In genomic region chr10:89392974-89393373, GRCh38 we compare ENCODE assay signal across 10 cellular contexts. TPM values are rescaled to one million over a fixed set of nuclear protein-coding genes. Genes with fewer than 3 reads are reported as not detected.
DNase-seq lines count a peak whose midpoint lies in the region; ATAC-seq and TF ChIP-seq lines count a peak whose summit lies in the region.
"Had no signal": no experiment of that assay in that cellular context is flagged by ENCODE, and none has a peak within 500 bp of the region (broad histone marks: within the 10 kb centered on the region; RNA-seq: fewer than 3 reads in every experiment).

No MANE protein-coding gene starts in this region.

- no peak overlapping the region for H4K5ac ChIP-seq in IMR-90 (ENCODE audit: low read depth, low read length)

- intact Hi-C loops in IMR-90 (cut with micrococcal nuclease) (no loop called here), ascending aorta (cut with DNase I) (loop anchor here (2.0 to 5.0 kb wide), 2 partner anchors 22 to 66 kb away; partner anchors contain the start of genes IFIT3 and IFIT5)

- H2BK120ac ChIP-seq in IMR-90 (ENCODE audit: low read depth, low read length): peak overlapping the region; percentile 55

- H4K91ac ChIP-seq in IMR-90 (ENCODE audit: insufficient read depth, low read depth, low read length): no peak overlapping the region

- DNase-seq in SIG-M5 treated with dmso at 0.1 percent for 504 hours (lab: John Stamatoyannopoulos, UW; ENCODE audit: unreplicated experiment): peak; percentile 70
- no peak for DNase-seq in SIG-M5 (lab: John Stamatoyannopoulos, UW)
- DNase-seq in IMR-90: peak; percentile 92
- no peak for DNase-seq in ascending aorta (ENCODE audit: low spot score in 2 of 2)
- peak; percentile 55 for DNase-seq in inferior parietal cortex (ENCODE audit: extremely low spot score)
- no peak for DNase-seq in stimulated activated naive B cell treated with anti-CD40 and anti-IgM and Interleukin-4, amounts not matched to agents 10 μg/mL and 1 μg/mL and 100 μg/mL, for 72 hours
- DNase-seq in OCI-M2 (lab: John Stamatoyannopoulos, UW; ENCODE audit: unreplicated experiment): no peak

- no peak overlapping the region for H2BK15ac ChIP-seq in IMR-90 (ENCODE audit: low read depth, low read length)

- TF ChIP-seq POLR2A in IMR-90 (IDR thresholded peaks at IDR 0.05; ENCODE audit: low read depth, low read length): no peak

- H2AFZ ChIP-seq in IMR-90 (replicated peaks; ENCODE audit: low read length, poor library complexity): peak overlapping the region; percentile 83

- WGBS in IMR-90 (ENCODE audit: extremely low coverage in 2 of 2, insufficient read length in 1 of 2), 2 experiments: no CpG with 5 or more reads among the region's 2 CpGs

- H3K4me1 Mint-ChIP-seq in stimulated activated naive B cell treated with anti-CD40 and anti-IgM and Interleukin-4, amounts not matched to agents 10 μg/mL and 1 μg/mL and 100 μg/mL, for 72 hours: peaks cover 10 to 30% of the 10 kb centered on the region in 2 donors

- H3K4me1 ChIP-seq in IMR-90 (ENCODE audit: control insufficient read depth, insufficient read depth, low read length) (no peaks in the 10 kb centered on the region; the same call in 1 of the 2 replicates), ascending aorta (peaks cover 3 to 28% of the 10 kb centered on the region in 2 donors)

- no peaks in the 10 kb centered on the region for H3K9me3 Mint-ChIP-seq in stimulated activated naive B cell treated with anti-CD40 and anti-IgM and Interleukin-4, amounts not matched to agents 10 μg/mL and 1 μg/mL and 100 μg/mL, for 72 hours
- H3K9me3 Mint-ChIP-seq: dendritic cell treated with granulocyte-macrophage colony-stimulating factor and Interleukin-4, amounts not matched to agents 40 ng/mL and 50 ng/mL, for 4 days had no signal

- peak overlapping the region; percentile 61 for H2BK5ac ChIP-seq in IMR-90 (ENCODE audit: low read depth, low read length, poor library complexity, severe bottlenecking)

- H3K27ac ChIP-seq in IMR-90 (ENCODE audit: insufficient read depth, low read length) (peak overlapping the region; percentile 86; the same call in 1 of the 2 replicates), ascending aorta (peak overlapping the region; percentile 67 to 76)

- H3K27me3 ChIP-seq in IMR-90 (ENCODE audit: control insufficient read depth, insufficient read depth, low read length): no peaks in the 10 kb centered on the region
- H3K27me3 ChIP-seq in ascending aorta: no peaks in the 10 kb centered on the region

- ATAC-seq in IMR-90 (ENCODE audit: low read depth) (peak; percentile 77), GM21786 (IDR thresholded peaks at IDR 0.05; ENCODE audit: unreplicated experiment) (no peak)
- ATAC-seq in stimulated activated naive B cell treated with anti-CD40 and anti-IgM and Interleukin-4, amounts not matched to agents 10 μg/mL and 1 μg/mL and 100 μg/mL, for 72 hours (replicated peaks): peak in 1 of 2 donors; percentile 28

- H3K4me3 ChIP-seq in IMR-90 (ENCODE audit: insufficient read depth, low read depth, low read length): peak overlapping the region; percentile 68
- H3K4me3 ChIP-seq in ascending aorta: peak overlapping the region; percentile 71 to 73

- H3K9me3 ChIP-seq in IMR-90 (ENCODE audit: control insufficient read depth, insufficient read depth, low read length) (no peaks in the 10 kb centered on the region), ascending aorta (no peaks in the 10 kb centered on the region)

- H3K56ac ChIP-seq in IMR-90 (ENCODE audit: extremely low read depth, insufficient read depth, low read length): peak overlapping the region; percentile 6; the same call in 1 of the 2 replicates

- no peak overlapping the region for H2AK9ac ChIP-seq in IMR-90 (replicated peaks; ENCODE audit: low read depth, low read length, poor library complexity)

- POLR2A ChIA-PET in IMR-90 (lab: Charles Lee; ENCODE audit: unreplicated experiment): interaction anchor here (0.6 to 1.0 kb wide), 5 partner anchors 20 to 1609 kb away, joined by 3 to 19 read pairs (median 7); partner anchors contain the start of gene IFIT3

- peak overlapping the region; percentile 72; the same call in 1 of the 2 replicates for H3K14ac ChIP-seq in IMR-90 (replicated peaks; ENCODE audit: low read depth, low read length)

- peak overlapping the region; percentile 5; the same call in 1 of the 2 replicates for H3K18ac ChIP-seq in IMR-90 (ENCODE audit: low read depth, low read length)

- H3K36me3 Mint-ChIP-seq in stimulated activated naive B cell treated with anti-CD40 and anti-IgM and Interleukin-4, amounts not matched to agents 10 μg/mL and 1 μg/mL and 100 μg/mL, for 72 hours: no peaks in the 10 kb centered on the region

- in situ Hi-C loops in IMR-90 (cut with MboI; ENCODE audit: low sequenced_read_pairs): no loop called here

- no peaks in the 10 kb centered on the region for H3K9me1 ChIP-seq in IMR-90 (ENCODE audit: insufficient read depth, low read length)

- no TSS peak for BruUV-seq in IMR-90 (replicated peaks; lab: Mats Ljungman, UMichigan)

- no peaks in the 10 kb centered on the region for H3K27me3 Mint-ChIP-seq in stimulated activated naive B cell treated with anti-CD40 and anti-IgM and Interleukin-4, amounts not matched to agents 10 μg/mL and 1 μg/mL and 100 μg/mL, for 72 hours
- H3K27me3 Mint-ChIP-seq: dendritic cell treated with granulocyte-macrophage colony-stimulating factor and Interleukin-4, amounts not matched to agents 40 ng/mL and 50 ng/mL, for 4 days had no signal

- peak overlapping the region; percentile 89 for H3K4me2 ChIP-seq in IMR-90 (ENCODE audit: low read depth, low read length)

- TF ChIP-seq CTCF in IMR-90 (conservative IDR thresholded peaks at IDR 0.05; ENCODE audit: low read depth, low read length): no peak
- TF ChIP-seq CTCF in ascending aorta (IDR thresholded peaks at IDR 0.05): no peak

- peak overlapping the region; percentile 21; the same call in 1 of the 2 replicates for H3K23ac ChIP-seq in IMR-90 (ENCODE audit: low read depth, low read length)

- peaks cover 3% of the 10 kb centered on the region; the same call in 1 of the 2 replicates for H4K20me1 ChIP-seq in IMR-90 (ENCODE audit: insufficient read depth, low read length)

- H3K9ac ChIP-seq in IMR-90 (ENCODE audit: low read depth, low read length): peak overlapping the region; percentile 65

- CTCF ChIA-PET in IMR-90 (lab: Yijun Ruan, JAX): interaction anchor here (0.6 to 1.3 kb wide), 4 partner anchors 14 to 73 kb away, joined by 3 to 6 read pairs (median 4); no protein-coding TSS in a partner anchor

- no peak for TF ChIP-seq RAD21 in IMR-90 (IDR thresholded peaks at IDR 0.05; ENCODE audit: low read length)

- H3K4me3 Mint-ChIP-seq in stimulated activated naive B cell treated with anti-CD40 and anti-IgM and Interleukin-4, amounts not matched to agents 10 μg/mL and 1 μg/mL and 100 μg/mL, for 72 hours: peak overlapping the region; percentile 81 to 84

- H3K4ac ChIP-seq in IMR-90 (ENCODE audit: low read depth, low read length): peak overlapping the region; percentile 3; the same call in 1 of the 2 replicates

- H3K27ac Mint-ChIP-seq in stimulated activated naive B cell treated with anti-CD40 and anti-IgM and Interleukin-4, amounts not matched to agents 10 μg/mL and 1 μg/mL and 100 μg/mL, for 72 hours: no peak overlapping the region

- H3K79me1 ChIP-seq in IMR-90 (ENCODE audit: low read depth in 1 of 2, low read length in 2 of 2): peaks cover 0 to 3% of the 10 kb centered on the region in 2 experiments; a peak in 1 of 4 replicates

- H3K36me3 ChIP-seq in IMR-90 (ENCODE audit: control insufficient read depth, insufficient read depth, low read length) (no peaks in the 10 kb centered on the region), ascending aorta (no peaks in the 10 kb centered on the region)

- dilution Hi-C loops in IMR-90 (cut with HindIII; ENCODE audit: low sequenced_read_pairs, unreplicated experiment): no loop called here

- H2AK5ac ChIP-seq in IMR-90 (ENCODE audit: low read depth, low read length): no peak overlapping the region

- H4K8ac ChIP-seq in IMR-90 (ENCODE audit: low read depth in 2 of 2, low read length in 2 of 2): peak overlapping the region in 1 of 2 experiments; percentile 33; a peak in 3 of 4 replicates

- peak overlapping the region; percentile 38; the same call in 1 of the 2 replicates for H2BK20ac ChIP-seq in IMR-90 (ENCODE audit: low read depth, low read length)

TF ChIP-seq in IMR-90, 13 proteins besides CTCF, POLR2A, EP300 and RAD21:
- peak; percentile 8; the same call in 1 of the 2 replicates for TF ChIP-seq MAZ (IDR thresholded peaks at IDR 0.05; ENCODE audit: borderline replicate concordance, low read depth, low read length)
- peak; percentile 94 for TF ChIP-seq CEBPB (IDR thresholded peaks at IDR 0.05; ENCODE audit: low read depth, low read length)
- no peak for TF ChIP-seq USF2 (IDR thresholded peaks at IDR 0.05; ENCODE audit: low read depth, low read length)
TF ChIP-seq in IMR-90: peak in this region for 2.

RNA-seq across cellular contexts. Expression of gene IFIT1, which starts 0.6 kb away (rescaled TPM):
- total RNA-seq in IMR-90 (2012; rRNA removed) (6.8 and 7.5 TPM in 2 replicates), ascending aorta (28.5 TPM)
- polyA plus RNA-seq in IMR-90 (2012; rRNA removed): 4.5 and 6.1 TPM in 2 replicates
- 1.2 and 2.8 TPM in 2 replicates for polyA plus RNA-seq in IMR-90 (2012; cell fraction: cytosol; rRNA removed)
- polyA plus RNA-seq in IMR-90 (2012; cell fraction: nucleus; rRNA removed; ENCODE audit: low replicate concordance): 0.23 and 3.1 TPM in 2 replicates

RNA-seq across cellular contexts. Expression of gene IFIT1B, which starts 15.1 kb away (rescaled TPM):
- total RNA-seq in IMR-90 (2012; rRNA removed) (not detected in 2 replicates), ascending aorta (not detected)
- polyA plus RNA-seq in IMR-90 (2012; rRNA removed): not detected in 2 replicates
- polyA plus RNA-seq in IMR-90 (2012; cell fraction: cytosol; rRNA removed): not detected in 2 replicates
- not detected in 2 replicates for polyA plus RNA-seq in IMR-90 (2012; cell fraction: nucleus; rRNA removed; ENCODE audit: low replicate concordance)
- total RNA-seq: Daoy had no signal

RNA-seq across cellular contexts. Expression of gene IFIT5, which starts 21.4 kb away (rescaled TPM):
- 18.1 and 21.7 TPM in 2 replicates for total RNA-seq in IMR-90 (2012; rRNA removed)
- 3.9 and 5.2 TPM in 2 replicates for polyA plus RNA-seq in IMR-90 (2012; rRNA removed)
- 1.2 and 1.7 TPM in 2 replicates for polyA plus RNA-seq in IMR-90 (2012; cell fraction: cytosol; rRNA removed)
- 0.24 and 1.7 TPM in 2 replicates for polyA plus RNA-seq in IMR-90 (2012; cell fraction: nucleus; rRNA removed; ENCODE audit: low replicate concordance)
- total RNA-seq in ascending aorta: 3.3 TPM

Comparison
In these comparisons a context has a peak if more than half of its experiments do, and no peak if none do; other contexts are left out.
1. DNase-seq: peak in SIG-M5 treated with dmso at 0.1 percent for 504 hours (single experiment), IMR-90 (single experiment) and inferior parietal cortex (single experiment); none in SIG-M5 (single experiment), ascending aorta (0 of 2), stimulated activated naive B cell treated with anti-CD40 and anti-IgM and Interleukin-4, amounts not matched to agents 10 μg/mL and 1 μg/mL and 100 μg/mL, for 72 hours (single experiment) and OCI-M2 (single experiment).